Comparison of ENCODE assay signal across 28 cellular contexts in genomic region chr6:4258733-4259132, GRCh38.
"Had no signal": no experiment of that assay in that cellular context is flagged by ENCODE, and none has a peak within 500 bp of the region (broad histone marks: within the 10 kb centered on the region; RNA-seq: fewer than 3 reads in every experiment).

No MANE protein-coding gene starts in this region.

- H2AFZ ChIP-seq: hepatocyte, parathyroid adenoma had no signal

- H3K27ac Mint-ChIP-seq: dendritic cell treated with granulocyte-macrophage colony-stimulating factor and Interleukin-4, amounts not matched to agents 40 ng/mL and 50 ng/mL, for 4 days; effector memory CD8-positive, alpha-beta T cell; natural killer cell treated with Interleukin-12 subunit alpha and Interleukin-12 subunit beta and Interleukin-15 and Interleukin-18, amount 100 ng/mL, for 72 hours; progenitor cell of endocrine pancreas; stimulated activated naive B cell treated with anti-CD40 and anti-IgM and Interleukin-4, amounts not matched to agents 10 μg/mL and 1 μg/mL and 100 μg/mL, for 72 hours; stimulated activated naive CD8-positive, alpha-beta T cell treated with anti-CD3 and anti-CD28 coated beads, Interleukin-15, Interleukin-2, amounts not matched to agents 100 ng/mL and 50 ng/mL, for 24 hours had no signal

- H3K4me1 Mint-ChIP-seq: naive B cell; stimulated activated naive B cell treated with anti-CD40 and anti-IgM and Interleukin-4, amounts not matched to agents 10 μg/mL and 1 μg/mL and 100 μg/mL, for 72 hours had no signal

- FAIRE-seq: endometrium, kidney, small intestine had no signal

- H3K36me3 Mint-ChIP-seq: mesothelial cell of epicardium; naive B cell; natural killer cell treated with Interleukin-12 subunit alpha and Interleukin-12 subunit beta and Interleukin-15 and Interleukin-18, amount 100 ng/mL, for 72 hours; stimulated activated naive B cell treated with anti-CD40 and anti-IgM and Interleukin-4, amounts not matched to agents 10 μg/mL and 1 μg/mL and 100 μg/mL, for 72 hours had no signal

- H3K9ac ChIP-seq: parathyroid adenoma had no signal

- H3K9me3 ChIP-seq: colonic mucosa, gastroesophageal sphincter, heart left ventricle, mucosa of descending colon, right lobe of liver, thoracic aorta, tibial nerve, upper lobe of left lung, uterus had no signal

- H3K27ac ChIP-seq: colonic mucosa, foreskin keratinocyte, gastroesophageal sphincter, heart left ventricle, hepatocyte, parathyroid adenoma, right lobe of liver, thoracic aorta, tibial nerve, upper lobe of left lung, uterus had no signal

- H3K27me3 ChIP-seq: colonic mucosa, foreskin keratinocyte, gastroesophageal sphincter, heart left ventricle, hepatocyte, right lobe of liver, tibial nerve, upper lobe of left lung, uterus had no signal

- DNase-seq: colonic mucosa; effector memory CD8-positive, alpha-beta T cell; heart left ventricle; kidney; mesenchymal stem cell; mucosa of descending colon; naive B cell; right lobe of liver; small intestine; stimulated activated CD4-positive, alpha-beta T cell treated with anti-CD3 and anti-CD28 coated beads, Interleukin-15, amount 100 ng/mL, for 24 hours; stimulated activated CD4-positive, alpha-beta T cell treated with anti-CD3 and anti-CD28 coated beads, Interleukin-2, amount 100 ng/mL, for 48 hours; stimulated activated naive B cell treated with anti-CD40 and anti-IgM and Interleukin-4, amounts not matched to agents 10 μg/mL and 1 μg/mL and 100 μg/mL, for 72 hours; upper lobe of left lung; uterus had no signal

- H3K36me3 ChIP-seq: colonic mucosa, gastroesophageal sphincter, heart left ventricle, right lobe of liver, thoracic aorta, tibial nerve, upper lobe of left lung, uterus had no signal

- H3K9me3 Mint-ChIP-seq: dendritic cell treated with granulocyte-macrophage colony-stimulating factor and Interleukin-4, amounts not matched to agents 40 ng/mL and 50 ng/mL, for 4 days; effector memory CD8-positive, alpha-beta T cell; mesothelial cell of epicardium; natural killer cell treated with Interleukin-12 subunit alpha and Interleukin-12 subunit beta and Interleukin-15 and Interleukin-18, amount 100 ng/mL, for 72 hours; neural crest cell; stimulated activated naive B cell treated with anti-CD40 and anti-IgM and Interleukin-4, amounts not matched to agents 10 μg/mL and 1 μg/mL and 100 μg/mL, for 72 hours; stimulated activated naive CD8-positive, alpha-beta T cell treated with anti-CD3 and anti-CD28 coated beads, Interleukin-15, Interleukin-2, amounts not matched to agents 100 ng/mL and 50 ng/mL, for 24 hours had no signal

- H3K79me2 ChIP-seq: hepatocyte, parathyroid adenoma had no signal

- H3K27me3 Mint-ChIP-seq: dendritic cell treated with granulocyte-macrophage colony-stimulating factor and Interleukin-4, amounts not matched to agents 40 ng/mL and 50 ng/mL, for 4 days; progenitor cell of endocrine pancreas had no signal

- H3K4me1 ChIP-seq: colonic mucosa, right lobe of liver, uterus had no signal

- H3K4me3 Mint-ChIP-seq: dendritic cell treated with granulocyte-macrophage colony-stimulating factor and Interleukin-4, amounts not matched to agents 40 ng/mL and 50 ng/mL, for 4 days; effector memory CD8-positive, alpha-beta T cell; mesothelial cell of epicardium; naive B cell; natural killer cell treated with Interleukin-12 subunit alpha and Interleukin-12 subunit beta and Interleukin-15 and Interleukin-18, amount 100 ng/mL, for 72 hours; neural crest cell; stimulated activated naive B cell treated with anti-CD40 and anti-IgM and Interleukin-4, amounts not matched to agents 10 μg/mL and 1 μg/mL and 100 μg/mL, for 72 hours; stimulated activated naive CD8-positive, alpha-beta T cell treated with anti-CD3 and anti-CD28 coated beads, Interleukin-15, Interleukin-2, amounts not matched to agents 100 ng/mL and 50 ng/mL, for 24 hours had no signal

- H3K4me2 ChIP-seq: hepatocyte had no signal

- H3K4me3 ChIP-seq: colonic mucosa, gastroesophageal sphincter, heart left ventricle, hepatocyte, lung, mucosa of descending colon, right lobe of liver, thoracic aorta, tibial nerve, upper lobe of left lung, uterus had no signal
